Comparison of ENCODE assay signal across 9 cellular contexts in the genomic region with DNA sequence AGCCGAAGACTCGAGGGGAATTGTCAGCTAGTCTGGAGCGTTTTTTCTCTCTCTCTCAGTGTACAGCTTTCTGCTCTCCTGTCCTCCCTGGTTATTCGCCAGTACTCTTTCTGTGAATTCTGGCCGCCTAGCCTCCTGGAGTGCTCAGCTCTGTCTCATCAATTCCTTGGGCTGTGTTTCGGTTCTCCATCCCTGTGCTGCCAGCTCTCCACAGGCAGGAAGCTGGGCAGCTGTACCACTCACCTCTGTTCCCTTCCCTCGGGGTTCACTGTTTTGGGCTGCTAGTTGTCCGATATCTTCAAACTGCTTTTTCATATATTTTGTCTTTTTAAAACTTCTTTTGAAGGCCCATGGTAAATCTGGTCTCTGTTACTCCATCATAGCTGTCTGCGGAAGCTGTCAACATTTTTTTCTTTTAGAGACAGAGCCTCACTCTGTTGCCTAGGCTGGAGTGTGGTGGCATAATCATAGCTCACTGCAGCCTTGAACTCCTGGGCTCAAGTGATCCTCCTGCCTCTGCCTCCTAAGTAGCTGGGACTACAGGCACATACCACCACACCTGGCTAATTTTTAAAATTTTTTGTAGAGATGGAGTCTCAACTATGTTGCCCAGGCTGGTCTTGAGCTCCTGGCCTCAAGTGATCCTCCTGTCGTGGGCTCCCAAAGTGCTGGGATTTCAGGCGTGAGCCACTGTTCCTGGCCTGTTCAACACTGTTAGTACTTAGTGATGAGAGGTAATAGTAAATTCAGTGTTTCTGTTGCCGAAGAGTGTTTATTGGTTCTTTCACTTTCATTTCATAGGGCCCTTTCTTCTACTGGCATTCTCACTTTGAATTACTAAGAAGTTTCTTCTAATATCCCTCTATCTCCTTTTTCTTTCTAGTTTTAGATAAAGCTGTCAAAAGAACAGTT. TPM values are rescaled to one million over a fixed set of nuclear protein-coding genes. Genes with fewer than 3 reads are reported as not detected.
DNase-seq lines count a peak whose midpoint lies in the region; ATAC-seq, FAIRE-seq and TF ChIP-seq lines count a peak whose summit lies in the region.
"Had no signal": no experiment of that assay in that cellular context is flagged by ENCODE, and none has a peak within 500 bp of the region (broad histone marks: within the 10 kb centered on the region; RNA-seq: fewer than 3 reads in every experiment).

No MANE protein-coding gene starts in this region.

- no peaks in the 10 kb centered on the region for H3K23me2 ChIP-seq in H1 (ENCODE audit: low read depth, low read length)

- no peak for TF ChIP-seq EP300 in H1 (IDR thresholded peaks at IDR 0.05; ENCODE audit: borderline replicate concordance in 1 of 2, low read depth in 2 of 2, low read length in 2 of 2)

- H2AFZ ChIP-seq in H1 (ENCODE audit: low read length): no peak overlapping the region

- no peaks in the 10 kb centered on the region for H4K20me1 ChIP-seq in H1 (replicated peaks in 1 of 2; ENCODE audit: control insufficient read depth in 1 of 2, insufficient read depth in 2 of 2, low read length in 2 of 2)

- no peak overlapping the region for H2BK15ac ChIP-seq in H1 (ENCODE audit: low read length)

- no peak overlapping the region for H3K4me2 ChIP-seq in H1 (ENCODE audit: insufficient read depth in 1 of 2, low read depth in 2 of 2, low read length in 2 of 2)

- H3K9me3 Mint-ChIP-seq in CD4-positive, CD25-positive, alpha-beta regulatory T cell: no peaks in the 10 kb centered on the region

- 92% methylated on average over 12 of the region's 12 CpGs; no CpG with 5 or more reads in 1 of the 2 experiments for WGBS in H1 (ENCODE audit: extremely low coverage in 1 of 2, insufficient coverage in 1 of 2, insufficient read length in 1 of 2, insufficient replicate concordance in 2 of 2, low coverage in 1 of 2, low lambda C conversion rate in 2 of 2, missing lambda C conversion rate in 1 of 2), 2 experiments

- no peak overlapping the region for H3K56ac ChIP-seq in H1 (replicated peaks; ENCODE audit: insufficient read length, low read depth, low read length)

- H2AK5ac ChIP-seq in H1 (ENCODE audit: low read depth, low read length): no peak overlapping the region

- no peak overlapping the region for H3K23ac ChIP-seq in H1 (ENCODE audit: insufficient read length)

- peak overlapping the region; percentile 71 for H3K27ac ChIP-seq in CD4-positive, CD25-positive, alpha-beta regulatory T cell (ENCODE audit: insufficient read depth, low read length, poor library complexity, severe bottlenecking)
- no peak overlapping the region for H3K27ac ChIP-seq in H1 (ENCODE audit: low read depth, low read length)

- no peak for FAIRE-seq in H1 (lab: Jason Lieb, UNC)

- H4K5ac ChIP-seq in H1 (ENCODE audit: insufficient read length, low read depth, low read length): no peak overlapping the region

- H2BK120ac ChIP-seq in H1 (replicated peaks; ENCODE audit: low read depth, low read length): no peak overlapping the region

- H3K36me3 ChIP-seq in CD4-positive, CD25-positive, alpha-beta regulatory T cell (ENCODE audit: control insufficient read depth, insufficient read depth, low read length): peaks cover 12% of the 10 kb centered on the region
- H3K36me3 ChIP-seq in H1 (ENCODE audit: control insufficient read depth in 2 of 4, insufficient read depth in 4 of 4, low read length in 3 of 4): peaks cover 0 to 3% (median 0%) of the 10 kb centered on the region in 4 experiments; a peak in 1 of 8 replicates

- no peak overlapping the region for H3K14ac ChIP-seq in H1 (ENCODE audit: insufficient read length)

- 0 out of 2 replicates have a peak, but pooled peaks cover 5% of the 10 kb centered on the region for H3K79me1 ChIP-seq in H1 (ENCODE audit: low read depth, low read length)

- peak; percentile 76 to 81 for ATAC-seq in CD4-positive, CD25-positive, alpha-beta regulatory T cell (ENCODE audit: low read depth in 2 of 2)
- ATAC-seq in GM19397 (IDR thresholded peaks at IDR 0.05; ENCODE audit: unreplicated experiment) (peak; percentile 73), HG03342 (IDR thresholded peaks at IDR 0.05; ENCODE audit: unreplicated experiment) (peak; percentile 85)

- H3K27me3 Mint-ChIP-seq in CD4-positive, CD25-positive, alpha-beta regulatory T cell: no peaks in the 10 kb centered on the region

- CTCF ChIA-PET in H1 (lab: Charles Lee; ENCODE audit: partially characterized antibody): interaction anchor here (0.6 to 3.5 kb wide), 8 partner anchors 10 to 644 kb away, joined by 3 to 20 read pairs (median 3); partner anchors contain the start of gene ZCCHC4

- no peaks in the 10 kb centered on the region for H3K27me3 ChIP-seq in CD4-positive, CD25-positive, alpha-beta regulatory T cell (ENCODE audit: control insufficient read depth, insufficient read depth, low read length)
- no peaks in the 10 kb centered on the region for H3K27me3 ChIP-seq in H1 (replicated peaks in 1 of 4; ENCODE audit: control insufficient read depth in 3 of 4, extremely low read depth in 1 of 4, insufficient read depth in 3 of 4, low read length in 3 of 4)

- peaks cover 11 to 34% (median 19%) of the 10 kb centered on the region in 4 donors for H3K4me1 Mint-ChIP-seq in CD4-positive, CD25-positive, alpha-beta regulatory T cell

- H3K27ac Mint-ChIP-seq in CD4-positive, CD25-positive, alpha-beta regulatory T cell: peak overlapping the region; percentile 96 to 98 (median 97)

- no peaks in the 10 kb centered on the region for H3K79me2 ChIP-seq in H1 (ENCODE audit: control insufficient read depth in 1 of 2, insufficient read depth in 2 of 2, low read length in 2 of 2)

- TF ChIP-seq CTCF in H1 (IDR thresholded peaks at IDR 0.05; ENCODE audit: control extremely low read depth in 1 of 3, insufficient read depth in 1 of 3, low read depth in 1 of 3, low read length in 3 of 3): no peak

- H3K36me3 Mint-ChIP-seq in CD4-positive, CD25-positive, alpha-beta regulatory T cell: peaks cover 11% of the 10 kb centered on the region

- no peak overlapping the region for H2BK12ac ChIP-seq in H1 (ENCODE audit: low read depth, low read length)

- no peak overlapping the region for H2BK5ac ChIP-seq in H1 (ENCODE audit: low read depth, low read length)

- no peak overlapping the region for H2BK20ac ChIP-seq in H1 (ENCODE audit: low read length)

- H3K4me1 ChIP-seq in CD4-positive, CD25-positive, alpha-beta regulatory T cell (ENCODE audit: control insufficient read depth, insufficient read depth, low read length, poor library complexity, severe bottlenecking): peaks cover 10% of the 10 kb centered on the region
- no peaks in the 10 kb centered on the region for H3K4me1 ChIP-seq in H1 (replicated peaks in 1 of 4; ENCODE audit: control insufficient read depth in 3 of 4, insufficient read depth in 4 of 4, low read length in 3 of 4)

- TF ChIP-seq RAD21 in H1 (IDR thresholded peaks at IDR 0.05 in 1 of 2, conservative IDR thresholded peaks at IDR 0.05 in 1 of 2; ENCODE audit: low read depth in 2 of 2, low read length in 2 of 2): no peak

- no peaks in the 10 kb centered on the region for H3K9me3 ChIP-seq in CD4-positive, CD25-positive, alpha-beta regulatory T cell (ENCODE audit: control insufficient read depth in 2 of 2, low read length in 2 of 2)
- no peaks in the 10 kb centered on the region for H3K9me3 ChIP-seq in H1 (ENCODE audit: insufficient read depth in 2 of 2, low read depth in 1 of 2, low read length in 1 of 2)

- H3K4me3 Mint-ChIP-seq in CD4-positive, CD25-positive, alpha-beta regulatory T cell: peak overlapping the region; percentile 75 to 97 (median 88)

- no peak overlapping the region for H3K18ac ChIP-seq in H1 (ENCODE audit: extremely low read depth, low read length)

- H3K4me3 ChIP-seq in CD4-positive, CD25-positive, alpha-beta regulatory T cell (ENCODE audit: low read depth, low read length): peak overlapping the region; percentile 93
- H3K4me3 ChIP-seq in H1 (ENCODE audit: extremely low read depth in 1 of 4, insufficient read depth in 2 of 4, low read depth in 3 of 4, low read length in 4 of 4): no peak overlapping the region

- POLR2A ChIA-PET in H1 (lab: Charles Lee; ENCODE audit: partially characterized antibody): interaction anchor here (0.7 to 1.5 kb wide), 2 partner anchors 18 to 119 kb away, joined by 3 to 5 read pairs; partner anchors contain the start of gene ZCCHC4

- H3K9ac ChIP-seq in H1 (replicated peaks in 1 of 4; ENCODE audit: extremely low read depth in 1 of 4, low read depth in 3 of 4, low read length in 3 of 4): no peak overlapping the region

- peak in 2 of 3 donors; percentile 26 to 66 for DNase-seq in CD4-positive, CD25-positive, alpha-beta regulatory T cell
- DNase-seq in H1 (ENCODE audit: low read depth in 1 of 2, low spot score in 2 of 2): no peak
- no peak for DNase-seq in stimulated activated CD8-positive, alpha-beta memory T cell treated with anti-CD3 and anti-CD28 coated beads, Interleukin-4, amount 100 ng/mL, for 48 hours
- no peak for DNase-seq in activated CD8-positive, alpha-beta memory T cell treated with anti-CD3 and anti-CD28 coated beads, Interleukin-2, amount 50 U/mL, for 4 hours
- no peak for DNase-seq in NCI-H2081 treated with DMSO at 0.1 percent for 48 hours (lab: John Stamatoyannopoulos, UW)
- no peak for DNase-seq in occipital lobe (lab: John Stamatoyannopoulos, UW)
- DNase-seq: NCI-H1105 had no signal

- H4K91ac ChIP-seq in H1 (replicated peaks; ENCODE audit: insufficient read length, low read length): no peak overlapping the region

- peak overlapping the region; percentile 51; the same call in 1 of the 2 replicates for H4K8ac ChIP-seq in H1 (ENCODE audit: extremely low read depth, insufficient read depth, low read length)

- H3K4ac ChIP-seq in H1 (replicated peaks; ENCODE audit: insufficient read length, low read depth, low read length): no peak overlapping the region

- no peak for TF ChIP-seq POLR2A in H1 (IDR thresholded peaks at IDR 0.05; ENCODE audit: control extremely low read depth in 1 of 2, low read depth in 2 of 2, low read length in 2 of 2)

RNA-seq across cellular contexts. Expression of gene ZCCHC4, which starts 18.6 kb away (rescaled TPM):
- 9.5 TPM for total RNA-seq in CD4-positive, CD25-positive, alpha-beta regulatory T cell
- 10 to 100 TPM; 11.0 to 16.5 (median 12.4) TPM for polyA plus RNA-seq in CD4-positive, CD25-positive, alpha-beta regulatory T cell
- 10.8 and 12.5 TPM in 2 replicates for total RNA-seq in H1 (2021; fragmentation: NEBNext Ultra II Directional; extraction: Animal tissue kit (Norgen Biotek cat#: 25700))
- 7.4 and 9.8 TPM in 2 replicates for polyA plus RNA-seq in H1 (2011; rRNA removed)
- 9.4 TPM for polyA plus RNA-seq in H1 (2011; cell fraction: cytosol; rRNA removed)
- polyA plus RNA-seq in H1 (2011; cell fraction: nucleus; rRNA removed): 9.8 TPM
- 5.8 to 9.4 TPM (median 7.3 TPM) in 4 replicates for polyA plus RNA-seq in H1 (2012, experiment 1 of 2)
- polyA plus RNA-seq in H1 (2012, experiment 2 of 2): 1.2 TPM
- polyA plus RNA-seq in H1 (2013, experiment 1 of 2): 9.4 TPM
- 7.6 TPM for polyA plus RNA-seq in H1 (2013, experiment 2 of 2)
- 12.6 and 13.6 TPM in 2 replicates for polyA minus RNA-seq in H1 (2011; rRNA and poly(A)+ RNA removed)
- polyA minus RNA-seq in H1 (2011; cell fraction: cytosol; rRNA and poly(A)+ RNA removed): 8.2 TPM
- polyA minus RNA-seq in H1 (2011; cell fraction: nucleus; rRNA and poly(A)+ RNA removed): 32.8 TPM
- total RNA-seq in occipital lobe: 19.0 TPM

RNA-seq across cellular contexts. Expression of gene ANAPC4, which starts 45.9 kb away (rescaled TPM):
- total RNA-seq in CD4-positive, CD25-positive, alpha-beta regulatory T cell: 50.0 TPM
- 10 to 100 TPM; 18.5 to 24.6 (median 21.6) TPM for polyA plus RNA-seq in CD4-positive, CD25-positive, alpha-beta regulatory T cell
- 31.6 and 33.0 TPM in 2 replicates for total RNA-seq in H1 (2021; fragmentation: NEBNext Ultra II Directional; extraction: Animal tissue kit (Norgen Biotek cat#: 25700))
- polyA plus RNA-seq in H1 (2011; rRNA removed): 4.4 and 8.7 TPM in 2 replicates
- polyA plus RNA-seq in H1 (2011; cell fraction: cytosol; rRNA removed): 14.1 TPM
- 13.8 TPM for polyA plus RNA-seq in H1 (2011; cell fraction: nucleus; rRNA removed)
- 17.6 to 29.1 TPM (median 21.4 TPM) in 4 replicates for polyA plus RNA-seq in H1 (2012, experiment 1 of 2)
- polyA plus RNA-seq in H1 (2012, experiment 2 of 2): 1.6 TPM
- 22.7 TPM for polyA plus RNA-seq in H1 (2013, experiment 1 of 2)
- 21.8 TPM for polyA plus RNA-seq in H1 (2013, experiment 2 of 2)
- polyA minus RNA-seq in H1 (2011; rRNA and poly(A)+ RNA removed): 10.8 and 21.6 TPM in 2 replicates
- polyA minus RNA-seq in H1 (2011; cell fraction: cytosol; rRNA and poly(A)+ RNA removed): 10.5 TPM
- polyA minus RNA-seq in H1 (2011; cell fraction: nucleus; rRNA and poly(A)+ RNA removed): 33.4 TPM
- total RNA-seq in occipital lobe: 52.7 TPM

Comparison
In these comparisons a context has a peak if more than half of its experiments do, and no peak if none do; other contexts are left out.
1. DNase-seq: peak in CD4-positive, CD25-positive, alpha-beta regulatory T cell (2 of 3); none in H1 (0 of 2), stimulated activated CD8-positive, alpha-beta memory T cell treated with anti-CD3 and anti-CD28 coated beads, Interleukin-4, amount 100 ng/mL, for 48 hours (single experiment), activated CD8-positive, alpha-beta memory T cell treated with anti-CD3 and anti-CD28 coated beads, Interleukin-2, amount 50 U/mL, for 4 hours (single experiment), NCI-H2081 treated with DMSO at 0.1 percent for 48 hours (single experiment) and occipital lobe (single experiment).
2. Peak in every context shown above with its lines, with median percentiles within 50 percentile points of each other: ATAC-seq.